ENCODE assay signal across 1 cellular context in genomic region chr10:851891-852290, GRCh38.
TF ChIP-seq lines count a peak whose summit lies in the region.

No MANE protein-coding gene starts in this region.

TF ChIP-seq in HepG2, 621 proteins besides CTCF, POLR2A, EP300 and RAD21 (continued from another document):
- TF ChIP-seq ZNF710 (CRISPR knock-in tag; IDR thresholded peaks at IDR 0.05; ENCODE audit: borderline replicate concordance) (no peak), PTBP1 (IDR thresholded peaks at IDR 0.05; ENCODE audit: low read depth, low read length, poor library complexity, severe bottlenecking) (no peak), KAT8 (CRISPR knock-in tag; IDR thresholded peaks at IDR 0.05) (no peak), RFXANK (CRISPR knock-in tag; IDR thresholded peaks at IDR 0.05) (no peak)
TF ChIP-seq in HepG2: peak in this region for 0.
